Comparison of ENCODE assay signal across 20 cellular contexts in genomic region chr1:161196111-161196510, GRCh38. TPM values are rescaled to one million over a fixed set of nuclear protein-coding genes. Genes with fewer than 3 reads are reported as not detected.
DNase-seq lines count a peak whose midpoint lies in the region; ATAC-seq and TF ChIP-seq lines count a peak whose summit lies in the region.
"Had no signal": no experiment of that assay in that cellular context is flagged by ENCODE, and none has a peak within 500 bp of the region (broad histone marks: within the 10 kb centered on the region; RNA-seq: fewer than 3 reads in every experiment).

No MANE protein-coding gene starts in this region.

- intact Hi-C loops in ascending aorta (cut with DNase I) (no loop called here), mucosa of descending colon (cut with DNase I, micrococcal nuclease) (loop anchor here in 1 of 2 donors (10.0 kb wide), 1 partner anchor 189 kb away; no protein-coding TSS in a partner anchor)

- H3K4me3 ChIP-seq in BLaER1, result no peak overlapping the region
- peak overlapping the region in 1 of 2 donors; percentile 30 for H3K4me3 ChIP-seq in ascending aorta
- peak overlapping the region in 5 of 7 experiments; percentile 28 to 42 (median 40) for H3K4me3 ChIP-seq in skin epidermis
- H3K4me3 ChIP-seq in mucosa of descending colon, result no peak overlapping the region
- H3K4me3 ChIP-seq: testis had no signal

- no peaks in the 10 kb centered on the region for H3K9me3 ChIP-seq in BLaER1
- no peaks in the 10 kb centered on the region for H3K9me3 ChIP-seq in ascending aorta
- H3K9me3 ChIP-seq in mucosa of descending colon, result no peaks in the 10 kb centered on the region
- H3K9me3 ChIP-seq: testis had no signal

- TF ChIP-seq CTCF in ascending aorta (IDR thresholded peaks at IDR 0.05) (no peak), mucosa of descending colon (IDR thresholded peaks at IDR 0.05) (no peak)

- no peak for DNase-seq in ascending aorta (ENCODE audit: low spot score in 2 of 2)
- no peak for DNase-seq in mucosa of descending colon
- no peak for DNase-seq in GM19240 (ENCODE audit: insufficient read length, low spot score)
- DNase-seq: activated CD4-positive, alpha-beta T cell treated with anti-CD3 and anti-CD28 coated beads, Interleukin-2, amount 50 U/mL, for 1 hour; effector CD4-positive, alpha-beta T cell; HCEC 1CT; NCI-H1694 treated with DMSO at 0.1 percent for 48 hours; NCI-H526 treated with DMSO at 0.1 percent for 48 hours; nephron progenitor cell; testis had no signal

- H3K4me1 ChIP-seq in BLaER1 (peaks cover 97% of the 10 kb centered on the region), ascending aorta (peaks cover 3 to 16% of the 10 kb centered on the region in 2 donors), mucosa of descending colon (ENCODE audit: low read depth) (peaks cover 4% of the 10 kb centered on the region)

- ATAC-seq in HG02973 (IDR thresholded peaks at IDR 0.05; ENCODE audit: unreplicated experiment) (no peak), mucosa of descending colon (no peak), GM21447 (IDR thresholded peaks at IDR 0.05; ENCODE audit: unreplicated experiment) (no peak)

- H4K20me1 ChIP-seq in BLaER1, result no peaks in the 10 kb centered on the region

- H3K36me3 ChIP-seq in BLaER1 (no peaks in the 10 kb centered on the region), ascending aorta (no peaks in the 10 kb centered on the region), mucosa of descending colon (ENCODE audit: low read depth) (no peaks in the 10 kb centered on the region)

- no peak overlapping the region for H3K9ac ChIP-seq in BLaER1

- peak overlapping the region; percentile 61; the same call in 1 of the 2 replicates for H3K4me2 ChIP-seq in BLaER1

- H3K27ac ChIP-seq in BLaER1 (0 out of 2 replicates have a peak overlapping the region, but pooled peaks have one; percentile 63), ascending aorta (peak overlapping the region; percentile 24 to 30), layer of hippocampus (ENCODE audit: low read depth, low read length) (peak overlapping the region; percentile 96), skin epidermis (peak overlapping the region in 17 of 21 experiments; percentile 50 to 98 (median 94))
- H3K27ac ChIP-seq: HL-60 had no signal

- H3K27me3 ChIP-seq in BLaER1 (no peaks in the 10 kb centered on the region), ascending aorta (no peaks in the 10 kb centered on the region), layer of hippocampus (ENCODE audit: control insufficient read depth, insufficient read depth, low read length) (no peaks in the 10 kb centered on the region)
- H3K27me3 ChIP-seq: testis had no signal

RNA-seq across cellular contexts. Expression of gene ADAMTS4, which starts 2.7 kb away (rescaled TPM):
- total RNA-seq in ascending aorta (109 TPM), mucosa of descending colon (1 to 10 TPM in 2 of 3 donors, under 1 TPM in 1; 0.96 to 7.2 (median 3.8) TPM)

RNA-seq across cellular contexts. Expression of gene NDUFS2, which starts 6.1 kb away (rescaled TPM):
- total RNA-seq in ascending aorta, result 107 TPM
- 100 to 1,000 TPM; 119 to 159 (median 154) TPM for total RNA-seq in mucosa of descending colon

RNA-seq across cellular contexts. Expression of gene B4GALT3, which starts 18.8 kb away (rescaled TPM):
- total RNA-seq in ascending aorta (26.9 TPM), mucosa of descending colon (10 to 100 TPM; 25.1 to 35.9 (median 33.3) TPM)

RNA-seq across cellular contexts. Expression of gene FCER1G, which starts 19.0 kb away (rescaled TPM):
- 69.9 TPM for total RNA-seq in ascending aorta
- 10 to 100 TPM in 2 of 3 donors, 1 to 10 TPM in 1; 5.8 to 43.9 (median 27.1) TPM for total RNA-seq in mucosa of descending colon
- total RNA-seq: RPMI7951 had no signal

RNA-seq across cellular contexts. Expression of gene APOA2, which starts 27.3 kb away (rescaled TPM):
- 161 TPM for total RNA-seq in ascending aorta
- total RNA-seq in mucosa of descending colon, result not detected
- total RNA-seq: astrocyte; LHCN-M2; RPMI7951; T-helper 1 cell treated with Interleukin-12 subunit alpha and Interleukin-12 subunit beta and Interleukin-4 antibody, amounts not matched to agents 30 ng/mL and 1 ng/mL, for 36 hours; testis had no signal

Comparison
In these comparisons a context has a peak if more than half of its experiments do, and no peak if none do; other contexts are left out.
1. H3K27ac ChIP-seq: peak in every context shown above with its lines; median percentile 96 in layer of hippocampus; 94 in skin epidermis; 63 in BLaER1; 27 in ascending aorta.
2. H3K4me3 ChIP-seq: peak in skin epidermis (5 of 7); none in BLaER1 (single experiment) and mucosa of descending colon (single experiment).
3. RNA of gene ADAMTS4, which starts 2.7 kb away (total RNA-seq): 109 TPM in ascending aorta (single experiment); 0.96 to 7.2 TPM in mucosa of descending colon; every median in the first group is over 10 times any median in the second.